Comparison of ENCODE assay signal across 9 cellular contexts in genomic region chr9:129945314-129945713, GRCh38.
DNase-seq lines count a peak whose midpoint lies in the region; ATAC-seq and TF ChIP-seq lines count a peak whose summit lies in the region.
"Had no signal": no experiment of that assay in that cellular context is flagged by ENCODE, and none has a peak within 500 bp of the region (broad histone marks: within the 10 kb centered on the region; RNA-seq: fewer than 3 reads in every experiment).

No MANE protein-coding gene starts in this region.

- H3K4me1 ChIP-seq in thyroid gland = no peaks in the 10 kb centered on the region

- WGBS in thyroid gland, 2 donors = 64 to 67% methylated on average over 3 of the region's 3 CpGs

- POLR2A ChIA-PET in activated CD8-positive, alpha-beta T cell treated with anti-CD3 and anti-CD28 coated beads, Interleukin-2, amount 10 ng/mL, durations not matched to agents 7 days and 5 days (lab: Charles Lee) = interaction anchor here (0.6 to 2.6 kb wide), 8 partner anchors 9 to 94 kb away, joined by 3 to 15 read pairs (median 5); no protein-coding TSS in a partner anchor

- peaks cover 14% of the 10 kb centered on the region for H3K9me3 Mint-ChIP-seq in activated T-cell treated with anti-CD3 and anti-CD28 coated beads, Interleukin-2, amount 50 U/mL, for 24 hours
- peaks cover 4% of the 10 kb centered on the region for H3K9me3 Mint-ChIP-seq in activated T-cell treated with anti-CD3 and anti-CD28 coated beads, Interleukin-2, amount 50 U/mL, for 4 hours
- H3K9me3 Mint-ChIP-seq in activated CD8-positive, alpha-beta T cell treated with anti-CD3 and anti-CD28 coated beads, Interleukin-2, amount 10 ng/mL, durations not matched to agents 7 days and 5 days (ENCODE audit: insufficient read depth) = peaks cover 12% of the 10 kb centered on the region

- CTCF ChIA-PET in activated CD8-positive, alpha-beta T cell treated with anti-CD3 and anti-CD28 coated beads, Interleukin-2, amount 10 ng/mL, durations not matched to agents 7 days and 5 days (lab: Charles Lee) = interaction anchor here (0.8 to 1.5 kb wide), 10 partner anchors 12 to 108 kb away, joined by 3 to 7 read pairs (median 3); partner anchors contain the start of gene GPR107

- ATAC-seq in activated T-cell treated with anti-CD3 and anti-CD28 coated beads, Interleukin-2, amount 50 U/mL, for 4 hours = no peak
- ATAC-seq in activated CD8-positive, alpha-beta T cell treated with anti-CD3 and anti-CD28 coated beads, Interleukin-2, amount 10 ng/mL, durations not matched to agents 7 days and 5 days = peak; percentile 27
- ATAC-seq in left colon = peak; percentile 17

- no peak for TF ChIP-seq POLR2A in thyroid gland (IDR thresholded peaks at IDR 0.05)

- H3K4me1 Mint-ChIP-seq in activated T-cell treated with anti-CD3 and anti-CD28 coated beads, Interleukin-2, amount 50 U/mL, for 24 hours (ENCODE audit: low read depth) = peaks cover 60% of the 10 kb centered on the region
- H3K4me1 Mint-ChIP-seq in activated T-cell treated with anti-CD3 and anti-CD28 coated beads, Interleukin-2, amount 50 U/mL, for 4 hours (ENCODE audit: low read depth) = peaks cover 49% of the 10 kb centered on the region
- H3K4me1 Mint-ChIP-seq in activated CD8-positive, alpha-beta T cell treated with anti-CD3 and anti-CD28 coated beads, Interleukin-2, amount 10 ng/mL, durations not matched to agents 7 days and 5 days (ENCODE audit: low read depth) = peaks cover 55% of the 10 kb centered on the region

- no peaks in the 10 kb centered on the region for H3K27me3 Mint-ChIP-seq in activated T-cell treated with anti-CD3 and anti-CD28 coated beads, Interleukin-2, amount 50 U/mL, for 24 hours
- no peaks in the 10 kb centered on the region for H3K27me3 Mint-ChIP-seq in activated T-cell treated with anti-CD3 and anti-CD28 coated beads, Interleukin-2, amount 50 U/mL, for 4 hours (ENCODE audit: low read depth)
- no peaks in the 10 kb centered on the region for H3K27me3 Mint-ChIP-seq in activated CD8-positive, alpha-beta T cell treated with anti-CD3 and anti-CD28 coated beads, Interleukin-2, amount 10 ng/mL, durations not matched to agents 7 days and 5 days (ENCODE audit: low read depth)

- H3K4me3 Mint-ChIP-seq in activated T-cell treated with anti-CD3 and anti-CD28 coated beads, Interleukin-2, amount 50 U/mL, for 24 hours = peak overlapping the region; percentile 4
- no peak overlapping the region for H3K4me3 Mint-ChIP-seq in activated T-cell treated with anti-CD3 and anti-CD28 coated beads, Interleukin-2, amount 50 U/mL, for 4 hours
- peak overlapping the region; percentile 31 for H3K4me3 Mint-ChIP-seq in activated CD8-positive, alpha-beta T cell treated with anti-CD3 and anti-CD28 coated beads, Interleukin-2, amount 10 ng/mL, durations not matched to agents 7 days and 5 days

- no peaks in the 10 kb centered on the region for H3K27me3 ChIP-seq in thyroid gland

- H3K9me3 ChIP-seq in thyroid gland = no peaks in the 10 kb centered on the region

- intact Hi-C loops in left colon (cut with DNase I, micrococcal nuclease) = no loop called here
- intact Hi-C loops in thyroid gland (cut with DNase I) = no loop called here

- peak overlapping the region; percentile 40 to 51 (median 47) for H3K27ac ChIP-seq in thyroid gland

- DNase-seq in activated T-cell treated with anti-CD3 and anti-CD28 coated beads, Interleukin-2, amount 50 U/mL, for 24 hours = no peak
- no peak for DNase-seq in activated T-cell treated with anti-CD3 and anti-CD28 coated beads, Interleukin-2, amount 50 U/mL, for 4 hours
- DNase-seq in activated CD8-positive, alpha-beta T cell treated with anti-CD3 and anti-CD28 coated beads, Interleukin-2, amount 10 ng/mL, durations not matched to agents 7 days and 5 days = no peak
- DNase-seq in left colon (no peak), thyroid gland (no peak), COR-L47 (lab: John Stamatoyannopoulos, UW) (no peak), 8988T (no peak)
- DNase-seq in NK-92 treated with Interleukin-12 subunit alpha and Interleukin-12 subunit beta, amount 100 ng/mL, for 24 hours (lab: John Stamatoyannopoulos, UW) = no peak
- DNase-seq: NCI-H1048 had no signal

- no peaks in the 10 kb centered on the region for H3K36me3 ChIP-seq in thyroid gland

- peaks cover 91% of the 10 kb centered on the region for H3K36me3 Mint-ChIP-seq in activated T-cell treated with anti-CD3 and anti-CD28 coated beads, Interleukin-2, amount 50 U/mL, for 24 hours (ENCODE audit: low read depth)
- peaks cover 40% of the 10 kb centered on the region for H3K36me3 Mint-ChIP-seq in activated T-cell treated with anti-CD3 and anti-CD28 coated beads, Interleukin-2, amount 50 U/mL, for 4 hours (ENCODE audit: insufficient read depth)
- H3K36me3 Mint-ChIP-seq in activated CD8-positive, alpha-beta T cell treated with anti-CD3 and anti-CD28 coated beads, Interleukin-2, amount 10 ng/mL, durations not matched to agents 7 days and 5 days (ENCODE audit: low read depth) = peaks cover 74% of the 10 kb centered on the region

- H3K4me3 ChIP-seq in thyroid gland (replicated peaks in 1 of 3) = no peak overlapping the region

- H3K27ac Mint-ChIP-seq in activated T-cell treated with anti-CD3 and anti-CD28 coated beads, Interleukin-2, amount 50 U/mL, for 24 hours = peak overlapping the region; percentile 78
- peak overlapping the region; percentile 81 for H3K27ac Mint-ChIP-seq in activated CD8-positive, alpha-beta T cell treated with anti-CD3 and anti-CD28 coated beads, Interleukin-2, amount 10 ng/mL, durations not matched to agents 7 days and 5 days

- no peak for TF ChIP-seq CTCF in thyroid gland (IDR thresholded peaks at IDR 0.05)

Comparison
In these comparisons a context has a peak if more than half of its experiments do, and no peak if none do; other contexts are left out.
1. ATAC-seq: peak in activated CD8-positive, alpha-beta T cell treated with anti-CD3 and anti-CD28 coated beads, Interleukin-2, amount 10 ng/mL, durations not matched to agents 7 days and 5 days (single experiment) and left colon (single experiment); none in activated T-cell treated with anti-CD3 and anti-CD28 coated beads, Interleukin-2, amount 50 U/mL, for 4 hours (0 of 2).